1 cellular context compared by ENCODE assay signal in the genomic region with DNA sequence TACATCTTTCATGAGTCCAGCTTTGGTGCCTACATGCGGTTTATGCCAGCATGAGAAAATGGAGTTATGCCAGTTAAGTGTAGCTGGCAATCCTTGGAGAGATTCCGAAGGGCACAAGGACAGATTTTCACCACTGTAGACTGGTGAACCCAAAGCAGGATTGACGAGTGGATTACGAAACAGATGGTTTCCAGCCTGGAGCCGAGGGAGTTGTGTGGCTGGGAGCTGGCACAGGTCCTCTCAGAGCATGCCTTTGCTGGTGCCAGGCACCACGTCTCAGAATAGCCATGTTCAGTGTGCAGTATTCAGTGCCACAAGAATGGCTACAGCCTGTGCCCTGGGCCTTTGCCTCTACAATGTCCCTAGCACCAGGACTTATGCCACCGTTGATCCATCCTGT.
TF ChIP-seq lines count a peak whose summit lies in the region.

No MANE protein-coding gene starts in this region.

TF ChIP-seq in GM23338, 12 proteins besides CTCF, POLR2A, EP300 and RAD21 (continued from another document):
- TF ChIP-seq, protein P1, sequence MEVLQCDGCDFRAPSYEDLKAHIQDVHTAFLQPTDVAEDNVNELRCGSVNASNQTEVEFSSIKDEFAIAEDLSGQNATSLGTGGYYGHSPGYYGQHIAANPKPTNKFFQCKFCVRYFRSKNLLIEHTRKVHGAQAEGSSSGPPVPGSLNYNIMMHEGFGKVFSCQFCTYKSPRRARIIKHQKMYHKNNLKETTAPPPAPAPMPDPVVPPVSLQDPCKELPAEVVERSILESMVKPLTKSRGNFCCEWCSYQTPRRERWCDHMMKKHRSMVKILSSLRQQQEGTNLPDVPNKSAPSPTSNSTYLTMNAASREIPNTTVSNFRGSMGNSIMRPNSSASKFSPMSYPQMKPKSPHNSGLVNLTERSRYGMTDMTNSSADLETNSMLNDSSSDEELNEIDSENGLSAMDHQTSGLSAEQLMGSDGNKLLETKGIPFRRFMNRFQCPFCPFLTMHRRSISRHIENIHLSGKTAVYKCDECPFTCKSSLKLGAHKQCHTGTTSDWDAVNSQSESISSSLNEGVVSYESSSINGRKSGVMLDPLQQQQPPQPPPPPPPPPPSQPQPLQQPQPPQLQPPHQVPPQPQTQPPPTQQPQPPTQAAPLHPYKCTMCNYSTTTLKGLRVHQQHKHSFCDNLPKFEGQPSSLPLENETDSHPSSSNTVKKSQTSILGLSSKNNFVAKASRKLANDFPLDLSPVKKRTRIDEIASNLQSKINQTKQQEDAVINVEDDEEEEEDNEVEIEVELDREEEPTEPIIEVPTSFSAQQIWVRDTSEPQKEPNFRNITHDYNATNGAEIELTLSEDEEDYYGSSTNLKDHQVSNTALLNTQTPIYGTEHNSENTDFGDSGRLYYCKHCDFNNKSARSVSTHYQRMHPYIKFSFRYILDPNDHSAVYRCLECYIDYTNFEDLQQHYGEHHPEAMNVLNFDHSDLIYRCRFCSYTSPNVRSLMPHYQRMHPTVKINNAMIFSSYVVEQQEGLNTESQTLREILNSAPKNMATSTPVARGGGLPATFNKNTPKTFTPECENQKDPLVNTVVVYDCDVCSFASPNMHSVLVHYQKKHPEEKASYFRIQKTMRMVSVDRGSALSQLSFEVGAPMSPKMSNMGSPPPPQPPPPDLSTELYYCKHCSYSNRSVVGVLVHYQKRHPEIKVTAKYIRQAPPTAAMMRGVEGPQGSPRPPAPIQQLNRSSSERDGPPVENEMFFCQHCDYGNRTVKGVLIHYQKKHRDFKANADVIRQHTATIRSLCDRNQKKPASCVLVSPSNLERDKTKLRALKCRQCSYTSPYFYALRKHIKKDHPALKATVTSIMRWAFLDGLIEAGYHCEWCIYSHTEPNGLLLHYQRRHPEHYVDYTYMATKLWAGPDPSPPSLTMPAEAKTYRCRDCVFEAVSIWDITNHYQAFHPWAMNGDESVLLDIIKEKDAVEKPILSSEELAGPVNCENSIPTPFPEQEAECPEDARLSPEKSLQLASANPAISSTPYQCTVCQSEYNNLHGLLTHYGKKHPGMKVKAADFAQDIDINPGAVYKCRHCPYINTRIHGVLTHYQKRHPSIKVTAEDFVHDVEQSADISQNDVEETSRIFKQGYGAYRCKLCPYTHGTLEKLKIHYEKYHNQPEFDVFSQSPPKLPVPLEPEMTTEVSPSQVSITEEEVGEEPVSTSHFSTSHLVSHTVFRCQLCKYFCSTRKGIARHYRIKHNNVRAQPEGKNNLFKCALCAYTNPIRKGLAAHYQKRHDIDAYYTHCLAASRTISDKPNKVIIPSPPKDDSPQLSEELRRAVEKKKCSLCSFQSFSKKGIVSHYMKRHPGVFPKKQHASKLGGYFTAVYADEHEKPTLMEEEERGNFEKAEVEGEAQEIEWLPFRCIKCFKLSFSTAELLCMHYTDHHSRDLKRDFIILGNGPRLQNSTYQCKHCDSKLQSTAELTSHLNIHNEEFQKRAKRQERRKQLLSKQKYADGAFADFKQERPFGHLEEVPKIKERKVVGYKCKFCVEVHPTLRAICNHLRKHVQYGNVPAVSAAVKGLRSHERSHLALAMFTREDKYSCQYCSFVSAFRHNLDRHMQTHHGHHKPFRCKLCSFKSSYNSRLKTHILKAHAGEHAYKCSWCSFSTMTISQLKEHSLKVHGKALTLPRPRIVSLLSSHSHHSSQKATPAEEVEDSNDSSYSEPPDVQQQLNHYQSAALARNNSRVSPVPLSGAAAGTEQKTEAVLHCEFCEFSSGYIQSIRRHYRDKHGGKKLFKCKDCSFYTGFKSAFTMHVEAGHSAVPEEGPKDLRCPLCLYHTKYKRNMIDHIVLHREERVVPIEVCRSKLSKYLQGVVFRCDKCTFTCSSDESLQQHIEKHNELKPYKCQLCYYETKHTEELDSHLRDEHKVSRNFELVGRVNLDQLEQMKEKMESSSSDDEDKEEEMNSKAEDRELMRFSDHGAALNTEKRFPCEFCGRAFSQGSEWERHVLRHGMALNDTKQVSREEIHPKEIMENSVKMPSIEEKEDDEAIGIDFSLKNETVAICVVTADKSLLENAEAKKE (CRISPR knock-in tag; IDR thresholded peaks at IDR 0.05): no peak
- TF ChIP-seq, protein P2, sequence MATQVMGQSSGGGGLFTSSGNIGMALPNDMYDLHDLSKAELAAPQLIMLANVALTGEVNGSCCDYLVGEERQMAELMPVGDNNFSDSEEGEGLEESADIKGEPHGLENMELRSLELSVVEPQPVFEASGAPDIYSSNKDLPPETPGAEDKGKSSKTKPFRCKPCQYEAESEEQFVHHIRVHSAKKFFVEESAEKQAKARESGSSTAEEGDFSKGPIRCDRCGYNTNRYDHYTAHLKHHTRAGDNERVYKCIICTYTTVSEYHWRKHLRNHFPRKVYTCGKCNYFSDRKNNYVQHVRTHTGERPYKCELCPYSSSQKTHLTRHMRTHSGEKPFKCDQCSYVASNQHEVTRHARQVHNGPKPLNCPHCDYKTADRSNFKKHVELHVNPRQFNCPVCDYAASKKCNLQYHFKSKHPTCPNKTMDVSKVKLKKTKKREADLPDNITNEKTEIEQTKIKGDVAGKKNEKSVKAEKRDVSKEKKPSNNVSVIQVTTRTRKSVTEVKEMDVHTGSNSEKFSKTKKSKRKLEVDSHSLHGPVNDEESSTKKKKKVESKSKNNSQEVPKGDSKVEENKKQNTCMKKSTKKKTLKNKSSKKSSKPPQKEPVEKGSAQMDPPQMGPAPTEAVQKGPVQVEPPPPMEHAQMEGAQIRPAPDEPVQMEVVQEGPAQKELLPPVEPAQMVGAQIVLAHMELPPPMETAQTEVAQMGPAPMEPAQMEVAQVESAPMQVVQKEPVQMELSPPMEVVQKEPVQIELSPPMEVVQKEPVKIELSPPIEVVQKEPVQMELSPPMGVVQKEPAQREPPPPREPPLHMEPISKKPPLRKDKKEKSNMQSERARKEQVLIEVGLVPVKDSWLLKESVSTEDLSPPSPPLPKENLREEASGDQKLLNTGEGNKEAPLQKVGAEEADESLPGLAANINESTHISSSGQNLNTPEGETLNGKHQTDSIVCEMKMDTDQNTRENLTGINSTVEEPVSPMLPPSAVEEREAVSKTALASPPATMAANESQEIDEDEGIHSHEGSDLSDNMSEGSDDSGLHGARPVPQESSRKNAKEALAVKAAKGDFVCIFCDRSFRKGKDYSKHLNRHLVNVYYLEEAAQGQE (IDR thresholded peaks at IDR 0.05; ENCODE audit: unreplicated experiment): no peak
- no peak for TF ChIP-seq NANOG (IDR thresholded peaks at IDR 0.05; ENCODE audit: borderline replicate concordance)
- TF ChIP-seq ZNF114 (CRISPR knock-in tag; IDR thresholded peaks at IDR 0.05): no peak
- TF ChIP-seq POLR2AphosphoS5 (IDR thresholded peaks at IDR 0.05; ENCODE audit: low read depth): no peak
- no peak for TF ChIP-seq CREB1 (CRISPR knock-in tag; IDR thresholded peaks at IDR 0.05; ENCODE audit: low read depth)
- no peak for TF ChIP-seq STAT1 (IDR thresholded peaks at IDR 0.05; ENCODE audit: unreplicated experiment)
- TF ChIP-seq, protein P3, sequence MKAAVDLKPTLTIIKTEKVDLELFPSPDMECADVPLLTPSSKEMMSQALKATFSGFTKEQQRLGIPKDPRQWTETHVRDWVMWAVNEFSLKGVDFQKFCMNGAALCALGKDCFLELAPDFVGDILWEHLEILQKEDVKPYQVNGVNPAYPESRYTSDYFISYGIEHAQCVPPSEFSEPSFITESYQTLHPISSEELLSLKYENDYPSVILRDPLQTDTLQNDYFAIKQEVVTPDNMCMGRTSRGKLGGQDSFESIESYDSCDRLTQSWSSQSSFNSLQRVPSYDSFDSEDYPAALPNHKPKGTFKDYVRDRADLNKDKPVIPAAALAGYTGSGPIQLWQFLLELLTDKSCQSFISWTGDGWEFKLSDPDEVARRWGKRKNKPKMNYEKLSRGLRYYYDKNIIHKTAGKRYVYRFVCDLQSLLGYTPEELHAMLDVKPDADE (IDR thresholded peaks at IDR 0.05): no peak
- no peak for TF ChIP-seq EZH2 (IDR thresholded peaks at IDR 0.05; ENCODE audit: low read depth, unreplicated experiment)
